Comparison of ENCODE assay signal across 15 cellular contexts in the genomic region with DNA sequence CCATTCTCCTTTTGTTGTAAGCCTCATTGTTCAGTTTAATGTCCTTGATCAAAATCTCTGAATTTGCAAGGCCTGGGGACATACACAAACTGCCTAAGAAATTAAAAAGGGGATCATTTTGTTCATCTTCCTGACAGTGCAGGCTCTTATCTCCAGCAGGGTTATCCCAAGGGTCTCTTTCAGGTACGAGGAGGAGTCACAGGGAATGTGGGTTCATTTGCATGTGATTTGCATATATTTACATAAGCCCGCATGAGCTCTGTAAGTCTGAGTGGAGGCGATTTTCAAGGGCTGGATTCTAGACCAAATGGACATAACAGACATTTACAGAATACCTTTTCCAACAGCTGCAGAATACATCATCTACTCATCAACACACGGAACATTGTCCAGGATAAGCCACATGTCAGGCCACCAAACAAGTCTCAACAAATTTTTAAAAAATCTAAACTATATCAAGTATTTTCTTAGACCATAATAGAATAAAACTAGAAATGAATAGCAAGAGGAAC.
DNase-seq lines count a peak whose midpoint lies in the region; ATAC-seq and TF ChIP-seq lines count a peak whose summit lies in the region.
"Had no signal": no experiment of that assay in that cellular context is flagged by ENCODE, and none has a peak within 500 bp of the region (broad histone marks: within the 10 kb centered on the region; RNA-seq: fewer than 3 reads in every experiment).

No MANE protein-coding gene starts in this region.

- no peak for TF ChIP-seq CTCF in left ventricle myocardium inferior (IDR thresholded peaks at IDR 0.05; ENCODE audit: borderline replicate concordance)
- no peak for TF ChIP-seq CTCF in neural cell (IDR thresholded peaks at IDR 0.05; ENCODE audit: poor library complexity, severe bottlenecking)

- no peaks in the 10 kb centered on the region for H3K9me2 ChIP-seq in neural cell (ENCODE audit: insufficient read depth, low read length)

- H3K27ac ChIP-seq in left ventricle myocardium inferior (replicated peaks): peak overlapping the region; percentile 49
- no peak overlapping the region for H3K27ac ChIP-seq in iPS-20b (ENCODE audit: low read length)
- H3K27ac ChIP-seq in neural cell (ENCODE audit: low read length): peak overlapping the region; percentile 86
- H3K27ac ChIP-seq: 22Rv1 had no signal

- H3K4me3 ChIP-seq in left ventricle myocardium inferior: no peak overlapping the region
- H3K4me3 ChIP-seq in iPS-20b (ENCODE audit: low read length): peak overlapping the region; percentile 13; the same call in 1 of the 2 replicates
- H3K4me3 ChIP-seq in neural cell (ENCODE audit: low read length): peak overlapping the region; percentile 39

- DNase-seq in left ventricle myocardium inferior (no peak), cardiac septum (ENCODE audit: low spot score) (no peak), dedifferentiated amniotic fluid mesenchymal stem cell (ENCODE audit: extremely low spot score) (no peak)
- DNase-seq: CD8-positive, alpha-beta T cell; COR-L47; DMS153; DMS79 treated with DMSO at 0.1 percent for 48 hours; EL had no signal

- no peak for ATAC-seq in GM21737 (IDR thresholded peaks at IDR 0.05; ENCODE audit: unreplicated experiment)
- ATAC-seq in GM18870 (IDR thresholded peaks at IDR 0.05; ENCODE audit: unreplicated experiment): no peak
- ATAC-seq in HG03159 (IDR thresholded peaks at IDR 0.05; ENCODE audit: unreplicated experiment): no peak
- ATAC-seq: CD8-positive, alpha-beta T cell; HCT116 had no signal

- H3K9ac ChIP-seq in iPS-20b (ENCODE audit: low read depth, low read length) (no peak overlapping the region), neural cell (ENCODE audit: low read length) (peak overlapping the region; percentile 54)

- H3K9me3 ChIP-seq in left ventricle myocardium inferior (replicated peaks) (no peaks in the 10 kb centered on the region), iPS-20b (ENCODE audit: insufficient read depth, low read depth, low read length) (no peaks in the 10 kb centered on the region; the same call in 1 of the 2 replicates), neural cell (ENCODE audit: low read length) (no peaks in the 10 kb centered on the region)

- no peaks in the 10 kb centered on the region for H3K36me3 ChIP-seq in left ventricle myocardium inferior
- H3K36me3 ChIP-seq in iPS-20b (ENCODE audit: insufficient read depth, low read depth, low read length): no peaks in the 10 kb centered on the region
- H3K36me3 ChIP-seq in neural cell (ENCODE audit: insufficient read depth, low read length): no peaks in the 10 kb centered on the region

- no peaks in the 10 kb centered on the region for H4K20me1 ChIP-seq in neural cell (ENCODE audit: insufficient read depth)

- peak overlapping the region; percentile 44 for H3K4me2 ChIP-seq in neural cell (ENCODE audit: low read length)

- no peak overlapping the region for H2AFZ ChIP-seq in neural cell (ENCODE audit: low read depth, low read length)

- no peaks in the 10 kb centered on the region for H3K79me2 ChIP-seq in neural cell (replicated peaks; ENCODE audit: insufficient read depth, low read length)

- no peaks in the 10 kb centered on the region for H3F3A ChIP-seq in neural cell (ENCODE audit: insufficient read depth, low read length, poor library complexity, severe bottlenecking)

- H3K27me3 ChIP-seq in left ventricle myocardium inferior (ENCODE audit: low read depth): no peaks in the 10 kb centered on the region
- no peaks in the 10 kb centered on the region for H3K27me3 ChIP-seq in iPS-20b (ENCODE audit: insufficient read depth, low read length)
- H3K27me3 ChIP-seq in neural cell (ENCODE audit: insufficient read depth, low read depth, low read length): no peaks in the 10 kb centered on the region

- intact Hi-C loops in left ventricle myocardium inferior (cut with micrococcal nuclease): no loop called here
- intact Hi-C loops in cardiac septum (cut with DNase I): loop anchor here (10.0 kb wide), 1 partner anchor 98 kb away; no protein-coding TSS in a partner anchor

- TF ChIP-seq RAD21 in neural cell (conservative IDR thresholded peaks at IDR 0.05): no peak

- H3K4me1 ChIP-seq in left ventricle myocardium inferior: peaks cover 49% of the 10 kb centered on the region
- H3K4me1 ChIP-seq in iPS-20b (ENCODE audit: insufficient read depth, low read length): peaks cover 13% of the 10 kb centered on the region

- TF ChIP-seq EP300 in neural cell (conservative IDR thresholded peaks at IDR 0.05; ENCODE audit: poor library complexity, severe bottlenecking): no peak

TF ChIP-seq in neural cell, 6 proteins besides CTCF, POLR2A, EP300 and RAD21:
- TF ChIP-seq, protein P1, sequence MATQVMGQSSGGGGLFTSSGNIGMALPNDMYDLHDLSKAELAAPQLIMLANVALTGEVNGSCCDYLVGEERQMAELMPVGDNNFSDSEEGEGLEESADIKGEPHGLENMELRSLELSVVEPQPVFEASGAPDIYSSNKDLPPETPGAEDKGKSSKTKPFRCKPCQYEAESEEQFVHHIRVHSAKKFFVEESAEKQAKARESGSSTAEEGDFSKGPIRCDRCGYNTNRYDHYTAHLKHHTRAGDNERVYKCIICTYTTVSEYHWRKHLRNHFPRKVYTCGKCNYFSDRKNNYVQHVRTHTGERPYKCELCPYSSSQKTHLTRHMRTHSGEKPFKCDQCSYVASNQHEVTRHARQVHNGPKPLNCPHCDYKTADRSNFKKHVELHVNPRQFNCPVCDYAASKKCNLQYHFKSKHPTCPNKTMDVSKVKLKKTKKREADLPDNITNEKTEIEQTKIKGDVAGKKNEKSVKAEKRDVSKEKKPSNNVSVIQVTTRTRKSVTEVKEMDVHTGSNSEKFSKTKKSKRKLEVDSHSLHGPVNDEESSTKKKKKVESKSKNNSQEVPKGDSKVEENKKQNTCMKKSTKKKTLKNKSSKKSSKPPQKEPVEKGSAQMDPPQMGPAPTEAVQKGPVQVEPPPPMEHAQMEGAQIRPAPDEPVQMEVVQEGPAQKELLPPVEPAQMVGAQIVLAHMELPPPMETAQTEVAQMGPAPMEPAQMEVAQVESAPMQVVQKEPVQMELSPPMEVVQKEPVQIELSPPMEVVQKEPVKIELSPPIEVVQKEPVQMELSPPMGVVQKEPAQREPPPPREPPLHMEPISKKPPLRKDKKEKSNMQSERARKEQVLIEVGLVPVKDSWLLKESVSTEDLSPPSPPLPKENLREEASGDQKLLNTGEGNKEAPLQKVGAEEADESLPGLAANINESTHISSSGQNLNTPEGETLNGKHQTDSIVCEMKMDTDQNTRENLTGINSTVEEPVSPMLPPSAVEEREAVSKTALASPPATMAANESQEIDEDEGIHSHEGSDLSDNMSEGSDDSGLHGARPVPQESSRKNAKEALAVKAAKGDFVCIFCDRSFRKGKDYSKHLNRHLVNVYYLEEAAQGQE (IDR thresholded peaks at IDR 0.05; ENCODE audit: borderline replicate concordance): peak; percentile 36
- no peak for TF ChIP-seq MXI1 (conservative IDR thresholded peaks at IDR 0.05; ENCODE audit: poor library complexity, severe bottlenecking)
